In genomic region chr17:51029568-51030463, GRCh38 we compare ENCODE assay signal across 8 cellular contexts.
A peak's percentile ranks its signal among the peaks of the same experiment; 100 is the strongest.
DNase-seq lines count a peak whose midpoint lies in the region; TF ChIP-seq lines count a peak whose summit lies in the region.

No MANE protein-coding gene starts in this region.

- no peaks in the 10 kb centered on the region for H3K9me3 ChIP-seq in parathyroid adenoma (ENCODE audit: control insufficient read depth, low read length)

- peak overlapping the region; percentile 21 for H3K4me3 ChIP-seq in coronary artery
- peak overlapping the region; percentile 17 for H3K4me3 ChIP-seq in parathyroid adenoma (ENCODE audit: low read depth, low read length)

- H3K4me2 ChIP-seq in parathyroid adenoma (ENCODE audit: low read length) = peak overlapping the region; percentile 14

- H3K4me1 ChIP-seq in parathyroid adenoma = no peaks in the 10 kb centered on the region

- H3K27me3 ChIP-seq in parathyroid adenoma (ENCODE audit: control insufficient read depth, insufficient read depth, low read length) = no peaks in the 10 kb centered on the region

- no peak for TF ChIP-seq CTCF in coronary artery (IDR thresholded peaks at IDR 0.05)
- TF ChIP-seq CTCF in parathyroid adenoma (IDR thresholded peaks at IDR 0.05) = no peak

- no peaks in the 10 kb centered on the region for H3K36me3 ChIP-seq in parathyroid adenoma (ENCODE audit: control insufficient read depth, insufficient read depth, low read length)

- peak; percentile 42 for DNase-seq in ELR (ENCODE audit: low read depth)
- peak; percentile 44 for DNase-seq in LHCN-M2 (ENCODE audit: low read depth)
- DNase-seq in coronary artery (ENCODE audit: low spot score) = no peak
- no peak for DNase-seq in Ammon's horn (ENCODE audit: low spot score)
- DNase-seq in HCEC 1CT = no peak
- no peak for DNase-seq in SIG-M5 (lab: John Stamatoyannopoulos, UW)
- DNase-seq in SIG-M5 treated with dmso at 0.1 percent for 504 hours (lab: John Stamatoyannopoulos, UW; ENCODE audit: unreplicated experiment) = no peak

- no peak overlapping the region for H3K9ac ChIP-seq in parathyroid adenoma

- H3K27ac ChIP-seq in coronary artery = no peak overlapping the region
- peak overlapping the region; percentile 30 for H3K27ac ChIP-seq in parathyroid adenoma

- no peaks in the 10 kb centered on the region for H3K79me2 ChIP-seq in parathyroid adenoma

- H2AFZ ChIP-seq in parathyroid adenoma = no peak overlapping the region

Comparison
In these comparisons a context has a peak if more than half of its experiments do, and no peak if none do; other contexts are left out.
1. DNase-seq: peak in ELR (single experiment) and LHCN-M2 (single experiment); none in coronary artery (single experiment), Ammon's horn (single experiment), HCEC 1CT (single experiment), SIG-M5 (single experiment) and SIG-M5 treated with dmso at 0.1 percent for 504 hours (single experiment).